17 cellular contexts compared by ENCODE assay signal in the genomic region with DNA sequence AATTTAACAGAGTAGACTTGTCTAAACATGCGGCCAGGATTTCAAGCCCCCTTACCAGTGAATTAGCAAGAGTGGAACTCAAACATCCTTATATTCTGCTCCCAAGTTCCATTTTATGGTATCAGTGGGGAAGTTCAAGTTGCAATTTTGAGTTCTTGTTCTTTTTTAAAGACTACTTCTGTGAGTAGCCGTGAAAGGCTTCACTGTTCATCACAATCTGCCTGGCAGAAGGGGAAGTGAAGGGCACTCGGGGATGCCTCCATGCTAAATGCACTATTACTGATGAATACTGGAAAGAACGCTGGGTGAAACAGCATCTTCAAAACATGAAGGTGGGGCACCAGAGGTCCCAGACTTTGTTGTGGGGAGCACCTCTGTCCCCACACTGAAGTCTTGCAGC. TPM values are rescaled to one million over a fixed set of nuclear protein-coding genes. Genes with fewer than 3 reads are reported as not detected.
"Had no signal": no experiment of that assay in that cellular context is flagged by ENCODE, and none has a peak within 500 bp of the region (broad histone marks: within the 10 kb centered on the region; RNA-seq: fewer than 3 reads in every experiment).

No MANE protein-coding gene starts in this region.

- ATAC-seq: gastrocnemius medialis; right cardiac atrium; stimulated activated memory B cell treated with anti-CD40 and anti-IgM and Interleukin-4, amounts not matched to agents 10 μg/mL and 1 μg/mL and 100 μg/mL, for 72 hours had no signal

- H3K36me3 ChIP-seq: adrenal gland, colonic mucosa, gastrocnemius medialis, lower lobe of right lung, spleen had no signal

- H3K27me3 ChIP-seq: adrenal gland, colonic mucosa, gastrocnemius medialis, spleen had no signal

- H3K4me3 ChIP-seq: adrenal gland, colonic mucosa, gastrocnemius medialis, lower lobe of right lung, spleen had no signal

- FAIRE-seq: keratinocyte, TTC549 had no signal

- H3K27ac ChIP-seq: adrenal gland, colonic mucosa, gastrocnemius medialis, lower lobe of right lung had no signal

- H3K9me3 ChIP-seq: adrenal gland, colonic mucosa, gastrocnemius medialis, lower lobe of right lung had no signal

- DNase-seq: activated CD4-positive, alpha-beta T cell treated with anti-CD3 and anti-CD28 coated beads, Interleukin-2, amount 10 ng/mL, durations not matched to agents 7 days and 5 days; activated CD4-positive, CD25-positive, alpha-beta regulatory T cell; activated naive CD4-positive, alpha-beta T cell treated with anti-CD3 and anti-CD28 coated beads, Interleukin-2, amount 10 ng/mL, durations not matched to agents 7 days and 5 days; adrenal gland; caudate nucleus; colonic mucosa; effector CD8-positive, alpha-beta T cell; gastrocnemius medialis; lower lobe of right lung; naive B cell; spleen; stimulated activated CD4-positive, alpha-beta T cell treated with anti-CD3 and anti-CD28 coated beads, Interleukin-1b, Interleukin-23, amount 100 ng/mL, for 48 hours; trophoblast cell had no signal

- H3K4me1 ChIP-seq: colonic mucosa, gastrocnemius medialis, lower lobe of right lung had no signal

RNA-seq across cellular contexts. Expression of a gene that starts 22.4 kb away (rescaled TPM):
- polyA plus RNA-seq: keratinocyte had no signal
